8 cellular contexts compared by ENCODE assay signal in genomic region chr1:116737020-116737854, GRCh38. TPM values are rescaled to one million over a fixed set of nuclear protein-coding genes. Genes with fewer than 3 reads are reported as not detected.
A peak's percentile ranks its signal among the peaks of the same experiment; 100 is the strongest.
DNase-seq lines count a peak whose midpoint lies in the region; ATAC-seq lines count a peak whose summit lies in the region.

No MANE protein-coding gene starts in this region.

- H3K9me3 Mint-ChIP-seq in activated CD4-positive, alpha-beta T cell treated with anti-CD3 and anti-CD28 coated beads, Interleukin-2, amount 10 ng/mL, durations not matched to agents 7 days and 5 days: peaks cover 9% of the 10 kb centered on the region
- H3K9me3 Mint-ChIP-seq in memory B cell: peaks cover 2% of the 10 kb centered on the region

- POLR2A ChIA-PET in activated CD4-positive, alpha-beta T cell treated with anti-CD3 and anti-CD28 coated beads, Interleukin-2, amount 10 ng/mL, durations not matched to agents 7 days and 5 days (lab: Charles Lee): interaction anchor here (1.0 to 3.7 kb wide), 6 partner anchors 14 to 79 kb away, joined by 3 to 46 read pairs (median 9); partner anchors contain the start of gene CD2

- H3K4me3 Mint-ChIP-seq in activated CD4-positive, alpha-beta T cell treated with anti-CD3 and anti-CD28 coated beads, Interleukin-2, amount 10 ng/mL, durations not matched to agents 7 days and 5 days: peak overlapping the region; percentile 55
- H3K4me3 Mint-ChIP-seq in memory B cell: peak overlapping the region; percentile 50

- peak overlapping the region; percentile 93 for H3K27ac Mint-ChIP-seq in activated CD4-positive, alpha-beta T cell treated with anti-CD3 and anti-CD28 coated beads, Interleukin-2, amount 10 ng/mL, durations not matched to agents 7 days and 5 days
- H3K27ac Mint-ChIP-seq in memory B cell: peak overlapping the region; percentile 96

- peaks cover 16% of the 10 kb centered on the region for H3K36me3 Mint-ChIP-seq in activated CD4-positive, alpha-beta T cell treated with anti-CD3 and anti-CD28 coated beads, Interleukin-2, amount 10 ng/mL, durations not matched to agents 7 days and 5 days (ENCODE audit: low read depth)
- H3K36me3 Mint-ChIP-seq in memory B cell: peaks cover 3% of the 10 kb centered on the region

- CTCF ChIA-PET in activated CD4-positive, alpha-beta T cell treated with anti-CD3 and anti-CD28 coated beads, Interleukin-2, amount 10 ng/mL, durations not matched to agents 7 days and 5 days (lab: Charles Lee): interaction anchor here (0.5 to 4.8 kb wide), 52 partner anchors 10 to 1087 kb away, joined by 3 to 58 read pairs (median 4); partner anchors contain the start of genes CD2 and TTF2

- peaks cover 58% of the 10 kb centered on the region for H3K4me1 Mint-ChIP-seq in activated CD4-positive, alpha-beta T cell treated with anti-CD3 and anti-CD28 coated beads, Interleukin-2, amount 10 ng/mL, durations not matched to agents 7 days and 5 days
- H3K4me1 Mint-ChIP-seq in memory B cell: peaks cover 33% of the 10 kb centered on the region

- peak; percentile 55 for ATAC-seq in HG03064 (IDR thresholded peaks at IDR 0.05; ENCODE audit: low read depth, unreplicated experiment)
- ATAC-seq in memory B cell (ENCODE audit: low read depth): peak; percentile 59

- no peaks in the 10 kb centered on the region for H3K27me3 Mint-ChIP-seq in activated CD4-positive, alpha-beta T cell treated with anti-CD3 and anti-CD28 coated beads, Interleukin-2, amount 10 ng/mL, durations not matched to agents 7 days and 5 days
- H3K27me3 Mint-ChIP-seq in memory B cell: no peaks in the 10 kb centered on the region

- DNase-seq in NCI-H1417 (lab: John Stamatoyannopoulos, UW) (peak; percentile 37 to 75 (median 48)), NCI-H1417 treated with DMSO at 0.1 percent for 48 hours (lab: John Stamatoyannopoulos, UW) (no peak), NCI-H446 treated with DMSO at 0.1 percent for 48 hours (lab: John Stamatoyannopoulos, UW) (peak; percentile 41), dermis blood vessel endothelial cell (peak; percentile 74), memory B cell (ENCODE audit: low spot score in 2 of 2) (peak; percentile 47 to 57)
- peak; percentile 84 for DNase-seq in activated CD4-positive, alpha-beta T cell treated with anti-CD3 and anti-CD28 coated beads, Interleukin-2, amount 10 ng/mL, durations not matched to agents 7 days and 5 days
- DNase-seq in stimulated activated CD8-positive, alpha-beta memory T cell treated with anti-CD3 and anti-CD28 coated beads, Interleukin-2, amount 100 ng/mL, for 48 hours (ENCODE audit: low read depth in 2 of 2): peak; percentile 47 to 48

RNA-seq across cellular contexts. Expression of gene CD2, which starts 17.0 kb away (rescaled TPM):
- 100 to 1,000 TPM; 206 to 258 TPM for total RNA-seq in activated CD4-positive, alpha-beta T cell treated with anti-CD3 and anti-CD28 coated beads, Interleukin-2, amount 10 ng/mL, durations not matched to agents 7 days and 5 days
- not detected in 2 replicates for total RNA-seq in dermis blood vessel endothelial cell

Comparison
In these comparisons a context has a peak if more than half of its experiments do, and no peak if none do; other contexts are left out.
1. RNA of gene CD2, which starts 17.0 kb away (total RNA-seq): 206 to 258 TPM in activated CD4-positive, alpha-beta T cell treated with anti-CD3 and anti-CD28 coated beads, Interleukin-2, amount 10 ng/mL, durations not matched to agents 7 days and 5 days; not detected in dermis blood vessel endothelial cell; every median in the first group is over 100 times any median in the second.